ENCODE assay signal across 9 cellular contexts in the genomic region with DNA sequence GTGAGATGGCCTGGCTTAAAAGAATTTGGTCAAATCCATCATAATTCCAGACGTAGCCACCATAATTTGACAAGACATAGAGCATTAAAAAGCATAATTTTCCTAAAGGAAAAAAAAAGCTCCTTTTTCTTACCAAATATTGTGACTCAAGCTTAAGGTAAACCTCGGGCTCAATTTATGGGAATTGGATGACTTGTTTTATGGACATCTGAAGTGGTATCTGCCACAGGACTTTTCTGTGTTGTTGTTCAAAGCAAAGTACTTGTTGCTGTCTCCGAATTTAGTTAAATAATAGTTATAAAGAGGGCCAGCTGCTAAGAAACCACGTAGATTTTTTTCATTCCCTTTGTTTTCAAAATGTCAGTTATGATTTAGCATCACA. TPM values are rescaled to one million over a fixed set of nuclear protein-coding genes. Genes with fewer than 3 reads are reported as not detected.
DNase-seq lines count a peak whose midpoint lies in the region; ATAC-seq, FAIRE-seq and TF ChIP-seq lines count a peak whose summit lies in the region.
"Had no signal": no experiment of that assay in that cellular context is flagged by ENCODE, and none has a peak within 500 bp of the region (broad histone marks: within the 10 kb centered on the region; RNA-seq: fewer than 3 reads in every experiment).

No MANE protein-coding gene starts in this region.

- peak overlapping the region; percentile 83 for H3K4me2 ChIP-seq in HepG2 (ENCODE audit: low read depth, low read length)

- H3K9ac ChIP-seq in adipocyte (ENCODE audit: low read length) (peak overlapping the region; percentile 93), HepG2 (ENCODE audit: insufficient read depth, low read depth, low read length) (peak overlapping the region; percentile 81)

- H3K4me3 ChIP-seq in adipocyte (ENCODE audit: low read length), result peak overlapping the region; percentile 94
- H3K4me3 ChIP-seq in HepG2 (replicated peaks in 1 of 3; ENCODE audit: insufficient read depth in 1 of 3, low read depth in 2 of 3, low read length in 3 of 3), result peak overlapping the region; percentile 92 to 95 (median 92)
- H3K4me3 ChIP-seq in tibial artery, result peak overlapping the region; percentile 79 to 84

- ATAC-seq in HepG2, result no peak
- no peak for ATAC-seq in GM21717 (IDR thresholded peaks at IDR 0.05; ENCODE audit: unreplicated experiment)

- peak overlapping the region; percentile 79 for H3K27ac Mint-ChIP-seq in activated T-cell treated with anti-CD3 and anti-CD28 coated beads, Interleukin-2, amount 50 U/mL, for 24 hours

- FAIRE-seq in HepG2 (lab: Jason Lieb, UNC), result no peak

- TF ChIP-seq CTCF in HepG2 (CRISPR knock-in tag; IDR thresholded peaks at IDR 0.05) (no peak), tibial artery (IDR thresholded peaks at IDR 0.05) (no peak)

- H3K27me3 ChIP-seq in adipocyte (replicated peaks; ENCODE audit: control insufficient read depth, insufficient read depth, low read length), result no peaks in the 10 kb centered on the region
- H3K27me3 ChIP-seq in HepG2 (ENCODE audit: control insufficient read depth in 1 of 2, insufficient read depth in 2 of 2, low read length in 2 of 2), result no peaks in the 10 kb centered on the region
- no peaks in the 10 kb centered on the region for H3K27me3 ChIP-seq in tibial artery

- no TSS peak for BruUV-seq in HepG2 (replicated peaks; lab: Mats Ljungman, UMichigan)

- H3K79me2 ChIP-seq in HepG2 (ENCODE audit: insufficient read depth, low read length), result peaks cover 51% of the 10 kb centered on the region

- no peak for TF ChIP-seq RAD21 in HepG2 (CRISPR knock-in tag; IDR thresholded peaks at IDR 0.05)

- WGBS in HepG2 (ENCODE audit: low lambda C conversion rate), result 3% methylated on average over 4 of the region's 4 CpGs

- DNase-seq in activated T-cell treated with anti-CD3 and anti-CD28 coated beads, Interleukin-2, amount 50 U/mL, for 24 hours, result no peak
- DNase-seq in activated T-cell treated with anti-CD3 and anti-CD28 coated beads, Interleukin-2, amount 50 U/mL, for 48 hours, result no peak
- DNase-seq in adipocyte (ENCODE audit: low read depth) (peak; percentile 46), HepG2 (ENCODE audit: low spot score) (no peak), tibial artery (no peak), epidermal melanocyte (ENCODE audit: insufficient read length, low spot score) (no peak), Ammon's horn (ENCODE audit: low spot score) (no peak)
- DNase-seq: GDM1 had no signal

- TF ChIP-seq POLR2A in HepG2 (IDR thresholded peaks at IDR 0.05; ENCODE audit: insufficient read depth in 1 of 2, low read depth in 2 of 2, low read length in 2 of 2), result no peak

- H3K4me1 Mint-ChIP-seq in activated T-cell treated with anti-CD3 and anti-CD28 coated beads, Interleukin-2, amount 50 U/mL, for 24 hours (ENCODE audit: low read depth), result peaks cover 51% of the 10 kb centered on the region

- intact Hi-C loops in HepG2 (cut with micrococcal nuclease; ENCODE audit: unreplicated experiment), result loop anchor here (5.0 kb wide), 2 partner anchors 34 to 214 kb away; a partner anchor contains a TSS
- intact Hi-C loops in tibial artery (cut with DNase I; ENCODE audit: low total_unique reads), result loop anchor here (5.0 to 10.0 kb wide), 3 partner anchors 79 to 362 kb away; a partner anchor contains a TSS

- peak overlapping the region; percentile 87 for H3K4me3 Mint-ChIP-seq in activated T-cell treated with anti-CD3 and anti-CD28 coated beads, Interleukin-2, amount 50 U/mL, for 24 hours

- H3K9me3 ChIP-seq in adipocyte (ENCODE audit: control insufficient read depth, low read length) (no peaks in the 10 kb centered on the region), HepG2 (ENCODE audit: low read length) (no peaks in the 10 kb centered on the region), tibial artery (no peaks in the 10 kb centered on the region)

- H3K36me3 ChIP-seq in adipocyte (ENCODE audit: control insufficient read depth, insufficient read depth, low read length, severe bottlenecking), result no peaks in the 10 kb centered on the region
- H3K36me3 ChIP-seq in HepG2 (replicated peaks in 1 of 2; ENCODE audit: control insufficient read depth in 1 of 2, insufficient read depth in 2 of 2, low read length in 2 of 2), result no peaks in the 10 kb centered on the region
- H3K36me3 ChIP-seq in tibial artery, result no peaks in the 10 kb centered on the region

- TF ChIP-seq EP300 in HepG2 (IDR thresholded peaks at IDR 0.05; ENCODE audit: low read depth in 2 of 2, low read length in 2 of 2) (no peak), HepG2 (CRISPR knock-in tag; IDR thresholded peaks at IDR 0.05; ENCODE audit: borderline replicate concordance) (no peak)

- POLR2A ChIA-PET in HepG2 (lab: Yijun Ruan, JAX), result no interaction called here

- peaks cover 8% of the 10 kb centered on the region for H3K36me3 Mint-ChIP-seq in activated T-cell treated with anti-CD3 and anti-CD28 coated beads, Interleukin-2, amount 50 U/mL, for 24 hours (ENCODE audit: low read depth)

- H3K4me1 ChIP-seq in adipocyte (ENCODE audit: control insufficient read depth, insufficient read depth, low read length) (peaks cover 47% of the 10 kb centered on the region), HepG2 (ENCODE audit: insufficient read depth, low read length) (peaks cover 64% of the 10 kb centered on the region), tibial artery (peaks cover 0 to 50% (median 15%) of the 10 kb centered on the region in 4 donors)

- in situ Hi-C loops in HepG2 (cut with HindIII; ENCODE audit: extremely low pct_ligation_motif_present, low pct_unique_long_range_greater_than_20kb), result loop anchor here (5.0 kb wide), 1 partner anchor 84 kb away; no protein-coding TSS in a partner anchor

- peaks cover 3% of the 10 kb centered on the region for H4K20me1 ChIP-seq in HepG2 (ENCODE audit: insufficient read depth, low read length)

- CTCF ChIA-PET in HepG2 (lab: Yijun Ruan, JAX; ENCODE audit: low intra/inter-chr PET ratio, low total read pairs), result no interaction called here

- H3K27ac ChIP-seq in HepG2 (ENCODE audit: extremely low read length, insufficient read depth, low read length) (peak overlapping the region; percentile 76), tibial artery (peak overlapping the region; percentile 87)

- no peak overlapping the region for H2AFZ ChIP-seq in HepG2 (ENCODE audit: low read length)

- H3K27me3 Mint-ChIP-seq in activated T-cell treated with anti-CD3 and anti-CD28 coated beads, Interleukin-2, amount 50 U/mL, for 24 hours, result no peaks in the 10 kb centered on the region

- no peaks in the 10 kb centered on the region for H3K9me3 Mint-ChIP-seq in activated T-cell treated with anti-CD3 and anti-CD28 coated beads, Interleukin-2, amount 50 U/mL, for 24 hours

TF ChIP-seq in HepG2, 621 proteins besides CTCF, POLR2A, EP300 and RAD21:
- TF ChIP-seq, protein P1, sequence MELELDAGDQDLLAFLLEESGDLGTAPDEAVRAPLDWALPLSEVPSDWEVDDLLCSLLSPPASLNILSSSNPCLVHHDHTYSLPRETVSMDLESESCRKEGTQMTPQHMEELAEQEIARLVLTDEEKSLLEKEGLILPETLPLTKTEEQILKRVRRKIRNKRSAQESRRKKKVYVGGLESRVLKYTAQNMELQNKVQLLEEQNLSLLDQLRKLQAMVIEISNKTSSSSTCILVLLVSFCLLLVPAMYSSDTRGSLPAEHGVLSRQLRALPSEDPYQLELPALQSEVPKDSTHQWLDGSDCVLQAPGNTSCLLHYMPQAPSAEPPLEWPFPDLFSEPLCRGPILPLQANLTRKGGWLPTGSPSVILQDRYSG (CRISPR knock-in tag; IDR thresholded peaks at IDR 0.05), result 0 out of 2 replicates have a peak, but pooled peaks have one; percentile 10
- no peak for TF ChIP-seq KLF11 (CRISPR knock-in tag; IDR thresholded peaks at IDR 0.05)

RNA-seq across cellular contexts. Expression of a gene that starts 1.1 kb away (rescaled TPM):
- 43.9 and 68.7 TPM in 2 replicates for total RNA-seq in HepG2 (2016; rRNA removed; fragmentation: Illumina TruSeq; extraction: Trizol)
- 32.2 and 32.5 TPM in 2 replicates for total RNA-seq in HepG2 (2016; cell fraction: cytosol; rRNA removed; fragmentation: Illumina TruSeq; extraction: Trizol; ENCODE audit: low read depth)
- total RNA-seq in HepG2 (2016; cell fraction: insoluble cytoplasmic fraction; rRNA removed; fragmentation: Illumina TruSeq; extraction: Trizol), result 37.7 and 65.7 TPM in 2 replicates
- total RNA-seq in HepG2 (2016; cell fraction: membrane; rRNA removed; fragmentation: Illumina TruSeq; extraction: Trizol), result 33.4 and 37.7 TPM in 2 replicates
- 62.3 and 75.4 TPM in 2 replicates for total RNA-seq in HepG2 (2016; cell fraction: nucleus; rRNA removed; fragmentation: Illumina TruSeq; extraction: Trizol)
- 38.0 and 40.1 TPM in 2 replicates for polyA plus RNA-seq in HepG2 (2011; rRNA removed)
- polyA plus RNA-seq in HepG2 (2011; cell fraction: cytosol; rRNA removed), result 16.8 and 31.1 TPM in 2 replicates
- polyA plus RNA-seq in HepG2 (2011; cell fraction: nucleus; rRNA removed), result 16.0 and 18.0 TPM in 2 replicates
- polyA plus RNA-seq in HepG2 (2012), result 41.2 and 46.3 TPM in 2 replicates
- polyA plus RNA-seq in HepG2 (2016; cell fraction: cytosol; fragmentation: Illumina TruSeq; extraction: Trizol; ENCODE audit: low read depth), result 9.7 and 14.9 TPM in 2 replicates
- 43.0 and 47.2 TPM in 2 replicates for polyA plus RNA-seq in HepG2 (2016; cell fraction: insoluble cytoplasmic fraction; fragmentation: Illumina TruSeq; extraction: Trizol; ENCODE audit: low read depth)
- polyA plus RNA-seq in HepG2 (2016; cell fraction: membrane; fragmentation: Illumina TruSeq; extraction: Trizol; ENCODE audit: low read depth), result 21.1 and 21.8 TPM in 2 replicates
- polyA plus RNA-seq in HepG2 (2016; cell fraction: nucleus; fragmentation: Illumina TruSeq; extraction: Trizol; ENCODE audit: insufficient read depth, low read depth), result 99.6 and 104 TPM in 2 replicates
- polyA minus RNA-seq in HepG2 (2011; rRNA and poly(A)+ RNA removed; ENCODE audit: low replicate concordance), result 23.5 and 65.7 TPM in 2 replicates
- polyA minus RNA-seq in HepG2 (2011; cell fraction: cytosol; rRNA and poly(A)+ RNA removed), result 37.6 and 52.6 TPM in 2 replicates
- 26.1 and 36.4 TPM in 2 replicates for polyA minus RNA-seq in HepG2 (2011; cell fraction: nucleus; rRNA and poly(A)+ RNA removed)
